8 cellular contexts compared by ENCODE assay signal in the genomic region with DNA sequence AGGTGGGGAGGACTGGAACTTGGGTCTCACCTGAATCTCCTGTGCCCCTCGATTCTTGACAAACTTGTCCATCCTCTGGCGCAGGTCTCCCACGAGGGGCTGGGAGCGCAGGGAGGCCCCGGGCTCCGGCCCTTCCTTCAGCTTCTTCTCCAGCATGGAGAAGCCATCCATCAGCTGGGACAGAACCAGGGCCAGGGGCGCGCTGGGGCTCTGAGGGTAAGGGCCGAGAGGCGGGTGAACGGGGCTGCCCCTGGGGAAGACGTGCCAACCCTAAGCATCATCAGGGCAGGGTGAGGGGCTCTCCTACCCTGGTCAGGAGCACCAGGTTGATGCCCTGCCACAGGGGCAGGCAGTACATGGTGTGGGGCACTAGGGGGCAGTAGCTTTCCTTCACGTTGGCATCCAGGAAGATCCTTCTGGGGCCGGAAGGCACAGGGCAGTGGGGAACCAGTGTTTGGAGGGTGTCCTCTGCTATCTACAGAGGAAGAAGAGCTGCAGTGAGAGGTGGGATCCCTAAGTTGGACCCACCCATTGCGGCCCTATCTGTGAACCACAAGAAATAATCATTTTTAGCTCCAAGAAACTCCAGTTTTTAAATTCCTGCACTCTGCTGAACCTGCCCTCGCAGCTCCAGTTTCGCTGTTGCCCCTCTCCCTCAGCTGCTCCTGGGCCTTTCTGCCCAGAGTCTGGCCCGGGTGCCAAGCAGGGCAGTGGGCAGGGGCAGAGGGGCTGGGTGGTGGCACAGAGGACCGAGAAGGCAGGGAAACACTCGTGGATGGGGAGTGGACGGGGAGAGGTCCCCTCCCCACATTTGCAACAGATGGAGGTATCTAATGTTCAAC. TPM values are rescaled to one million over a fixed set of nuclear protein-coding genes. Genes with fewer than 3 reads are reported as not detected.
DNase-seq lines count a peak whose midpoint lies in the region; ATAC-seq and TF ChIP-seq lines count a peak whose summit lies in the region.

No MANE protein-coding gene starts in this region.

- no peaks in the 10 kb centered on the region for H3K4me1 ChIP-seq in CD4-positive, CD25-positive, alpha-beta regulatory T cell (ENCODE audit: control insufficient read depth, insufficient read depth, low read length, poor library complexity, severe bottlenecking)
- H3K4me1 ChIP-seq in upper lobe of right lung, result no peaks in the 10 kb centered on the region

- DNase-seq in CD4-positive, CD25-positive, alpha-beta regulatory T cell, result peak in 2 of 3 donors; percentile 35 to 54
- peak; percentile 36 for DNase-seq in HT1080 (ENCODE audit: low read depth)
- DNase-seq in T-helper 9 cell, result peak; percentile 16
- DNase-seq in cerebellar cortex (ENCODE audit: low spot score), result peak; percentile 23
- DNase-seq in memory B cell (ENCODE audit: low spot score in 2 of 2), result peak; percentile 28 to 39
- DNase-seq in upper lobe of right lung, result peak; percentile 69
- DNase-seq in NCI-H446 treated with DMSO at 0.1 percent for 48 hours (lab: John Stamatoyannopoulos, UW), result no peak

- no peak overlapping the region for H3K4me3 ChIP-seq in CD4-positive, CD25-positive, alpha-beta regulatory T cell (ENCODE audit: low read depth, low read length)
- no peak overlapping the region for H3K4me3 ChIP-seq in upper lobe of right lung

- intact Hi-C loops in upper lobe of right lung (cut with DNase I), result no loop called here

- H3K9me3 ChIP-seq in CD4-positive, CD25-positive, alpha-beta regulatory T cell (ENCODE audit: control insufficient read depth in 2 of 2, low read length in 2 of 2), result no peaks in the 10 kb centered on the region
- no peaks in the 10 kb centered on the region for H3K9me3 ChIP-seq in upper lobe of right lung

- H3K4me1 Mint-ChIP-seq in CD4-positive, CD25-positive, alpha-beta regulatory T cell, result no peaks in the 10 kb centered on the region
- no peaks in the 10 kb centered on the region for H3K4me1 Mint-ChIP-seq in memory B cell

- no peak overlapping the region for H3K27ac Mint-ChIP-seq in CD4-positive, CD25-positive, alpha-beta regulatory T cell
- H3K27ac Mint-ChIP-seq in memory B cell, result no peak overlapping the region

- H3K4me3 Mint-ChIP-seq in CD4-positive, CD25-positive, alpha-beta regulatory T cell, result no peak overlapping the region
- H3K4me3 Mint-ChIP-seq in memory B cell, result no peak overlapping the region

- H3K36me3 Mint-ChIP-seq in CD4-positive, CD25-positive, alpha-beta regulatory T cell, result peaks cover 25% of the 10 kb centered on the region
- peaks cover 17% of the 10 kb centered on the region for H3K36me3 Mint-ChIP-seq in memory B cell

- TF ChIP-seq CTCF in upper lobe of right lung (IDR thresholded peaks at IDR 0.05), result peak; percentile 66

- no peak overlapping the region for H3K27ac ChIP-seq in CD4-positive, CD25-positive, alpha-beta regulatory T cell (ENCODE audit: insufficient read depth, low read length, poor library complexity, severe bottlenecking)
- H3K27ac ChIP-seq in upper lobe of right lung, result no peak overlapping the region

- no peaks in the 10 kb centered on the region for H3K9me3 Mint-ChIP-seq in CD4-positive, CD25-positive, alpha-beta regulatory T cell
- H3K9me3 Mint-ChIP-seq in memory B cell, result no peaks in the 10 kb centered on the region

- H3K27me3 Mint-ChIP-seq in CD4-positive, CD25-positive, alpha-beta regulatory T cell, result no peaks in the 10 kb centered on the region
- no peaks in the 10 kb centered on the region for H3K27me3 Mint-ChIP-seq in memory B cell

- peak; percentile 57 to 63 for ATAC-seq in CD4-positive, CD25-positive, alpha-beta regulatory T cell (ENCODE audit: low read depth in 2 of 2)
- peak; percentile 63 for ATAC-seq in GM19025 (IDR thresholded peaks at IDR 0.05; ENCODE audit: low read depth, unreplicated experiment)
- peak; percentile 64 for ATAC-seq in memory B cell (ENCODE audit: low read depth)
- ATAC-seq in upper lobe of right lung, result peak; percentile 82

- peaks cover 53% of the 10 kb centered on the region for H3K36me3 ChIP-seq in CD4-positive, CD25-positive, alpha-beta regulatory T cell (ENCODE audit: control insufficient read depth, insufficient read depth, low read length)
- peaks cover 86% of the 10 kb centered on the region for H3K36me3 ChIP-seq in upper lobe of right lung

- H3K27me3 ChIP-seq in CD4-positive, CD25-positive, alpha-beta regulatory T cell (ENCODE audit: control insufficient read depth, insufficient read depth, low read length), result no peaks in the 10 kb centered on the region
- H3K27me3 ChIP-seq in upper lobe of right lung, result no peaks in the 10 kb centered on the region

RNA-seq across cellular contexts. Expression of a gene that starts 10.8 kb away (rescaled TPM):
- total RNA-seq in CD4-positive, CD25-positive, alpha-beta regulatory T cell, result 17.8 TPM
- 1 to 10 TPM in 3 of 4 donors, under 1 TPM in 1; 0.34 to 4.5 (median 1.5) TPM for polyA plus RNA-seq in CD4-positive, CD25-positive, alpha-beta regulatory T cell
- 3.8 and 4.8 TPM in 2 replicates for total RNA-seq in HT1080 (2014; rRNA removed; shearing (Covaris generic))
- 2.2 and 2.9 TPM in 2 replicates for polyA plus RNA-seq in HT1080 (2015; cell fraction: cytosol; rRNA removed)
- 11.2 and 16.5 TPM in 2 replicates for polyA plus RNA-seq in HT1080 (2015; cell fraction: nucleus; rRNA removed)
- 13.0 TPM for total RNA-seq in upper lobe of right lung

RNA-seq across cellular contexts. Expression of a gene that starts 21.0 kb away (rescaled TPM):
- 88.5 TPM for total RNA-seq in CD4-positive, CD25-positive, alpha-beta regulatory T cell
- polyA plus RNA-seq in CD4-positive, CD25-positive, alpha-beta regulatory T cell, result 10 to 100 TPM; 65.2 to 80.0 (median 75.2) TPM
- total RNA-seq in HT1080 (2014; rRNA removed; shearing (Covaris generic)), result 20.0 and 30.4 TPM in 2 replicates
- polyA plus RNA-seq in HT1080 (2015; cell fraction: cytosol; rRNA removed), result 20.5 and 28.2 TPM in 2 replicates
- polyA plus RNA-seq in HT1080 (2015; cell fraction: nucleus; rRNA removed), result 24.8 and 33.6 TPM in 2 replicates
- 77.7 TPM for total RNA-seq in upper lobe of right lung
